In the genomic region with DNA sequence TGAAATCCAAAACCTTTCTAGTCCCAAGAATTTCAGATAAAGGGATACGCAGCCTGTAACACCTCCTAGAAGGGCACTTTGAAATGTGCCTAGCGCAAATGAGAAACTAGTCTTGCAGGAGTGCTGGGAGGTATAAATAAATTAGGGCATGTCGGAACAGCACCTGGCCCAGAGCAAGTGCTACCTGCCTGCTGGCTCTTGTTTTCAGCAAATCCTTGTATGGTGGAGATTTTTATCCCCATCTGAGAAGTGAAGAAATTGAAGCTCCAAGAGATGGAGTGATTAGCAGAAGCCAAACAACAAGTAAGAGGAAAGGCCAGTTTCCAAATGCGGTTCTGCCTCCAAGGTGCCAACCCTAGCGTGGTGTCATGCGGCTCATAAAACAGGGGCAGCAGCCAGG, we compare ENCODE assay signal across 19 cellular contexts. TPM values are rescaled to one million over a fixed set of nuclear protein-coding genes. Genes with fewer than 3 reads are reported as not detected.
DNase-seq lines count a peak whose midpoint lies in the region; ATAC-seq and TF ChIP-seq lines count a peak whose summit lies in the region.
"Had no signal": no experiment of that assay in that cellular context is flagged by ENCODE, and none has a peak within 500 bp of the region (broad histone marks: within the 10 kb centered on the region; RNA-seq: fewer than 3 reads in every experiment).

No MANE protein-coding gene starts in this region.

- H3K27ac Mint-ChIP-seq in MCF 10A (ENCODE audit: low read depth, unreplicated experiment) = no peak overlapping the region
- peak overlapping the region; percentile 78 for H3K27ac Mint-ChIP-seq in stimulated activated effector memory CD8-positive, alpha-beta T cell treated with anti-CD3 and anti-CD28 coated beads, Interleukin-12 subunit alpha, Interleukin-12 subunit beta, amount 100 ng/mL, for 72 hours
- H3K27ac Mint-ChIP-seq: activated CD8-positive, alpha-beta memory T cell treated with anti-CD3 and anti-CD28 coated beads, Interleukin-2, amount 10 ng/mL, durations not matched to agents 7 days and 5 days; dendritic cell treated with granulocyte-macrophage colony-stimulating factor and Interleukin-4, amounts not matched to agents 40 ng/mL and 50 ng/mL, for 4 days had no signal

- no TSS peak for BruUV-seq in MCF 10A (replicated peaks; lab: Mats Ljungman, UMichigan)

- ATAC-seq in esophagus mucosa (peak; percentile 85), HG03025 (IDR thresholded peaks at IDR 0.05; ENCODE audit: low FRiP score, unreplicated experiment) (no peak)
- ATAC-seq in stimulated activated effector memory CD8-positive, alpha-beta T cell treated with anti-CD3 and anti-CD28 coated beads, Interleukin-12 subunit alpha, Interleukin-12 subunit beta, amount 100 ng/mL, for 72 hours = no peak
- ATAC-seq: activated CD8-positive, alpha-beta memory T cell treated with anti-CD3 and anti-CD28 coated beads, Interleukin-2, amount 10 ng/mL, durations not matched to agents 7 days and 5 days; lower lobe of right lung had no signal

- H3K9me3 Mint-ChIP-seq in MCF 10A (ENCODE audit: unreplicated experiment) = no peaks in the 10 kb centered on the region
- H3K9me3 Mint-ChIP-seq in stimulated activated effector memory CD8-positive, alpha-beta T cell treated with anti-CD3 and anti-CD28 coated beads, Interleukin-12 subunit alpha, Interleukin-12 subunit beta, amount 100 ng/mL, for 72 hours = no peaks in the 10 kb centered on the region
- H3K9me3 Mint-ChIP-seq: dendritic cell treated with granulocyte-macrophage colony-stimulating factor and Interleukin-4, amounts not matched to agents 40 ng/mL and 50 ng/mL, for 4 days had no signal

- H3K4me1 Mint-ChIP-seq in MCF 10A (ENCODE audit: insufficient read depth, unreplicated experiment) = no peaks in the 10 kb centered on the region
- H3K4me1 Mint-ChIP-seq in stimulated activated effector memory CD8-positive, alpha-beta T cell treated with anti-CD3 and anti-CD28 coated beads, Interleukin-12 subunit alpha, Interleukin-12 subunit beta, amount 100 ng/mL, for 72 hours = peaks cover 50% of the 10 kb centered on the region

- CTCF ChIA-PET in MCF 10A (lab: Yijun Ruan, JAX) = no interaction called here

- H3K36me3 Mint-ChIP-seq in MCF 10A (ENCODE audit: insufficient read depth, unreplicated experiment) = no peaks in the 10 kb centered on the region
- peaks cover 32% of the 10 kb centered on the region for H3K36me3 Mint-ChIP-seq in stimulated activated effector memory CD8-positive, alpha-beta T cell treated with anti-CD3 and anti-CD28 coated beads, Interleukin-12 subunit alpha, Interleukin-12 subunit beta, amount 100 ng/mL, for 72 hours

- no peak for TF ChIP-seq CTCF in MCF 10A (IDR thresholded peaks at IDR 0.05; ENCODE audit: unreplicated experiment)

- intact Hi-C loops in MCF 10A (cut with micrococcal nuclease) = no loop called here

- in situ Hi-C loops in T47D (cut with HindIII; ENCODE audit: low pct_unique_long_range_greater_than_20kb, low sequenced_read_pairs) = no loop called here

- H3K4me3 Mint-ChIP-seq in MCF 10A (ENCODE audit: unreplicated experiment) = no peak overlapping the region
- H3K4me3 Mint-ChIP-seq in stimulated activated effector memory CD8-positive, alpha-beta T cell treated with anti-CD3 and anti-CD28 coated beads, Interleukin-12 subunit alpha, Interleukin-12 subunit beta, amount 100 ng/mL, for 72 hours = no peak overlapping the region
- H3K4me3 Mint-ChIP-seq: activated CD8-positive, alpha-beta memory T cell treated with anti-CD3 and anti-CD28 coated beads, Interleukin-2, amount 10 ng/mL, durations not matched to agents 7 days and 5 days; dendritic cell treated with granulocyte-macrophage colony-stimulating factor and Interleukin-4, amounts not matched to agents 40 ng/mL and 50 ng/mL, for 4 days had no signal

- POLR2A ChIA-PET in MCF 10A (lab: Yijun Ruan, JAX) = interaction anchor here (0.7 kb wide), 1 partner anchor 10 kb away, joined by 4 read pairs; no protein-coding TSS in a partner anchor

- peak; percentile 55 to 94 for DNase-seq in T47D (ENCODE audit: low read depth in 1 of 2, low spot score in 1 of 2)
- no peak for DNase-seq in MCF 10A (ENCODE audit: unreplicated experiment)
- DNase-seq in NCI-H526 treated with DMSO at 0.1 percent for 48 hours (lab: John Stamatoyannopoulos, UW) = peak; percentile 44
- no peak for DNase-seq in stimulated activated effector memory CD8-positive, alpha-beta T cell treated with anti-CD3 and anti-CD28 coated beads, Interleukin-12 subunit alpha, Interleukin-12 subunit beta, amount 100 ng/mL, for 72 hours (ENCODE audit: low spot score in 2 of 2)
- no peak for DNase-seq in DMS114 treated with DMSO at 0.1 percent for 48 hours (lab: John Stamatoyannopoulos, UW; ENCODE audit: unreplicated experiment)
- DNase-seq in GM19238 (ENCODE audit: insufficient read length, low spot score) = no peak
- DNase-seq: 8988T; activated CD8-positive, alpha-beta memory T cell treated with anti-CD3 and anti-CD28 coated beads, Interleukin-2, amount 10 ng/mL, durations not matched to agents 7 days and 5 days; brain microvascular endothelial cell; Caco-2; lower lobe of right lung; NCI-H1436; NCI-H2227 treated with DMSO at 0.1 percent for 48 hours; sigmoid colon; stimulated activated naive CD4-positive, alpha-beta T cell treated with Interleukin-2 at 50 U/mL for 16 hours; transverse colon had no signal

- H3K27me3 Mint-ChIP-seq in MCF 10A (ENCODE audit: insufficient read depth, unreplicated experiment) = no peaks in the 10 kb centered on the region
- H3K27me3 Mint-ChIP-seq: activated CD8-positive, alpha-beta memory T cell treated with anti-CD3 and anti-CD28 coated beads, Interleukin-2, amount 10 ng/mL, durations not matched to agents 7 days and 5 days; dendritic cell treated with granulocyte-macrophage colony-stimulating factor and Interleukin-4, amounts not matched to agents 40 ng/mL and 50 ng/mL, for 4 days had no signal

RNA-seq across cellular contexts. Expression of gene TFIP11, which starts 36.7 kb away (rescaled TPM):
- total RNA-seq in MCF 10A (2022) = 41.0 and 58.9 TPM in 2 replicates
- 23.2 TPM for total RNA-seq in esophagus mucosa

RNA-seq across cellular contexts. Expression of gene TPST2, which starts 40.9 kb away (rescaled TPM):
- 6.1 and 7.0 TPM in 2 replicates for total RNA-seq in MCF 10A (2022)
- 17.5 TPM for total RNA-seq in esophagus mucosa

Comparison
In these comparisons a context has a peak if more than half of its experiments do, and no peak if none do; other contexts are left out.
1. DNase-seq: peak in T47D (2 of 2) and NCI-H526 treated with DMSO at 0.1 percent for 48 hours (single experiment); none in MCF 10A (single experiment), stimulated activated effector memory CD8-positive, alpha-beta T cell treated with anti-CD3 and anti-CD28 coated beads, Interleukin-12 subunit alpha, Interleukin-12 subunit beta, amount 100 ng/mL, for 72 hours (0 of 2), DMS114 treated with DMSO at 0.1 percent for 48 hours (single experiment) and GM19238 (single experiment).